18 cellular contexts compared by ENCODE assay signal in the genomic region with DNA sequence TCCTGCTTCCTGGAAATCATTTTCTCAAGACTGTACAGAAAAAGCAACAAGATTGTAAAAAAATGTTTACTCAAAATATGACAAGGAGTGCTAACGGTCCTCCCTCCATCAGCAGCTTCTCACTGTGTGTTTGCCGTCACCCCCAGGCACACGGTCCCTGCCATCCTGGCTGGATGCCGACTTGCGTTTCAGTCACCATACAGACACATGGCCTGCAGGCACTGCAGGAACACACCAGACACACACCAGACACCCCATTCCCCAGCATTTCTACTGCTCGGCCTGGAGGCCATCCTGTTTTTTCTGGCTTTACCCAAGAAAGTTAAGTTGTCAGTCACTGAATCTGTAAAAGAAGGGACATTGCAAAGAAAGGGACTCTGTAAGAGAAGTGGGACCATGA. TPM values are rescaled to one million over a fixed set of nuclear protein-coding genes. Genes with fewer than 3 reads are reported as not detected.
A peak's percentile ranks its signal among the peaks of the same experiment; 100 is the strongest.
DNase-seq lines count a peak whose midpoint lies in the region; ATAC-seq and TF ChIP-seq lines count a peak whose summit lies in the region.
"Had no signal": no experiment of that assay in that cellular context is flagged by ENCODE, and none has a peak within 500 bp of the region (broad histone marks: within the 10 kb centered on the region; RNA-seq: fewer than 3 reads in every experiment).

No MANE protein-coding gene starts in this region.

- in situ Hi-C loops in G401 (cut with HindIII; ENCODE audit: low sequenced_read_pairs): no loop called here

- intact Hi-C loops in activated CD4-positive, alpha-beta T cell treated with anti-CD3 and anti-CD28 coated beads, Interleukin-2, amount 10 ng/mL, durations not matched to agents 24 days and 14 days (cut with micrococcal nuclease): no loop called here

- H3K9me3 ChIP-seq in endodermal cell (ENCODE audit: control insufficient read depth, low read length): peaks cover 8% of the 10 kb centered on the region
- H3K9me3 ChIP-seq: HAP-1 had no signal

- ATAC-seq in SK-N-SH treated with all-trans-retinoic acid at 6 μM for 48 hours: no peak
- no peak for ATAC-seq in stimulated activated naive CD8-positive, alpha-beta T cell treated with anti-CD3 and anti-CD28 coated beads, Interleukin-15, Interleukin-2, amounts not matched to agents 100 U/mL and 50 U/mL, for 24 hours
- ATAC-seq: GM12878 had no signal

- H3K27me3 ChIP-seq in endodermal cell (ENCODE audit: control insufficient read depth, insufficient read depth, low read length, poor library complexity, severe bottlenecking): peaks cover 27% of the 10 kb centered on the region
- H3K27me3 ChIP-seq: BLaER1 had no signal

- H3K4me1 Mint-ChIP-seq in endodermal cell: no peaks in the 10 kb centered on the region
- no peaks in the 10 kb centered on the region for H3K4me1 Mint-ChIP-seq in activated CD4-positive, alpha-beta T cell treated with anti-CD3 and anti-CD28 coated beads, Interleukin-2, amount 10 ng/mL, durations not matched to agents 24 days and 14 days
- H3K4me1 Mint-ChIP-seq: CD4-positive, alpha-beta memory T cell had no signal

- no peak overlapping the region for H3K4me3 Mint-ChIP-seq in endodermal cell
- no peak overlapping the region for H3K4me3 Mint-ChIP-seq in activated CD4-positive, alpha-beta T cell treated with anti-CD3 and anti-CD28 coated beads, Interleukin-2, amount 10 ng/mL, durations not matched to agents 24 days and 14 days
- H3K4me3 Mint-ChIP-seq: CD14-positive monocyte; CD4-positive, alpha-beta memory T cell had no signal

- no peak overlapping the region for H3K27ac Mint-ChIP-seq in endodermal cell
- H3K27ac Mint-ChIP-seq in activated CD4-positive, alpha-beta T cell treated with anti-CD3 and anti-CD28 coated beads, Interleukin-2, amount 10 ng/mL, durations not matched to agents 24 days and 14 days: no peak overlapping the region
- H3K27ac Mint-ChIP-seq: CD14-positive monocyte had no signal

- no peak overlapping the region for H3K4me3 ChIP-seq in endodermal cell (ENCODE audit: low read length)
- H3K4me3 ChIP-seq: BLaER1, GM12878, GM23248, HAP-1 had no signal

- no peaks in the 10 kb centered on the region for H3K36me3 Mint-ChIP-seq in endodermal cell (ENCODE audit: low read depth)
- no peaks in the 10 kb centered on the region for H3K36me3 Mint-ChIP-seq in activated CD4-positive, alpha-beta T cell treated with anti-CD3 and anti-CD28 coated beads, Interleukin-2, amount 10 ng/mL, durations not matched to agents 24 days and 14 days (ENCODE audit: low read depth)
- H3K36me3 Mint-ChIP-seq: CD14-positive monocyte; CD4-positive, alpha-beta memory T cell had no signal

- H3K36me3 ChIP-seq in endodermal cell (ENCODE audit: control insufficient read depth, insufficient read depth, low read length): no peaks in the 10 kb centered on the region
- H3K36me3 ChIP-seq: BLaER1, HAP-1 had no signal

- H3K9ac ChIP-seq in endodermal cell (ENCODE audit: extremely low read depth, low read length, poor library complexity, severe bottlenecking): no peak overlapping the region
- H3K9ac ChIP-seq: BLaER1, GM23248 had no signal

- WGBS in endodermal cell (ENCODE audit: insufficient coverage in 1 of 2, insufficient read length in 1 of 2), 2 experiments: 71 to 87% methylated on average over 1 to 6 of the region's 6 CpGs

- H3K27ac ChIP-seq in endodermal cell (ENCODE audit: low read depth, low read length): peak overlapping the region; percentile 95
- H3K27ac ChIP-seq: BLaER1, GM23248 had no signal

- no peak for TF ChIP-seq CTCF in endodermal cell (conservative IDR thresholded peaks at IDR 0.05)

- H3K9me3 Mint-ChIP-seq in endodermal cell: peaks cover 7% of the 10 kb centered on the region
- no peaks in the 10 kb centered on the region for H3K9me3 Mint-ChIP-seq in activated CD4-positive, alpha-beta T cell treated with anti-CD3 and anti-CD28 coated beads, Interleukin-2, amount 10 ng/mL, durations not matched to agents 24 days and 14 days

- peaks cover 17% of the 10 kb centered on the region for H3K27me3 Mint-ChIP-seq in endodermal cell (ENCODE audit: insufficient read depth)
- H3K27me3 Mint-ChIP-seq in activated CD4-positive, alpha-beta T cell treated with anti-CD3 and anti-CD28 coated beads, Interleukin-2, amount 10 ng/mL, durations not matched to agents 24 days and 14 days: no peaks in the 10 kb centered on the region

- peak; percentile 73 for DNase-seq in G401 (ENCODE audit: low spot score)
- DNase-seq in endodermal cell: no peak
- peak; percentile 26 for DNase-seq in retina
- DNase-seq in activated CD4-positive, alpha-beta T cell treated with anti-CD3 and anti-CD28 coated beads, Interleukin-2, amount 10 ng/mL, durations not matched to agents 24 days and 14 days: no peak
- no peak for DNase-seq in stimulated activated naive CD8-positive, alpha-beta T cell treated with anti-CD3 and anti-CD28 coated beads, Interleukin-15, Interleukin-2, amounts not matched to agents 100 U/mL and 50 U/mL, for 24 hours
- DNase-seq in stimulated activated CD8-positive, alpha-beta memory T cell treated with anti-CD3 and anti-CD28 coated beads, Interleukin-4, amount 100 ng/mL, for 48 hours: no peak
- no peak for DNase-seq in activated CD8-positive, alpha-beta memory T cell treated with anti-CD3 and anti-CD28 coated beads, Interleukin-2, amount 50 U/mL, for 4 hours
- DNase-seq: ACHN; CD4-positive, alpha-beta memory T cell; DMS153; DMS79; GM23248 had no signal

- no peaks in the 10 kb centered on the region for H3K4me1 ChIP-seq in endodermal cell (ENCODE audit: control insufficient read depth, insufficient read depth, low read length)
- H3K4me1 ChIP-seq: BLaER1, HAP-1 had no signal

TF ChIP-seq in SK-N-SH treated with all-trans-retinoic acid at 6 μM for 48 hours, 23 proteins besides CTCF, POLR2A, EP300 and RAD21:
- no peak for TF ChIP-seq GLIS3 (CRISPR knock-in tag; IDR thresholded peaks at IDR 0.05)
- TF ChIP-seq TCF4 (CRISPR knock-in tag; IDR thresholded peaks at IDR 0.05; ENCODE audit: borderline replicate concordance): peak; percentile 20; the same call in 1 of the 2 replicates
- no peak for TF ChIP-seq RARB (CRISPR knock-in tag; IDR thresholded peaks at IDR 0.05)

RNA-seq across cellular contexts. Expression of gene KCNK10, which starts 10.8 kb away (rescaled TPM):
- total RNA-seq in G401 (2014; rRNA removed; shearing (Covaris generic)): not detected in 2 replicates
- total RNA-seq in endodermal cell: 1 to 10 TPM in 1 of 2 donors, under 1 TPM in 1; 0.24 to 1.8 TPM
- 15.9 TPM for polyA plus RNA-seq in endodermal cell (2013, experiment 1 of 2)
- polyA plus RNA-seq in endodermal cell (2013, experiment 2 of 2): 11.8 TPM
- not detected in 2 replicates for total RNA-seq in activated CD4-positive, alpha-beta T cell treated with anti-CD3 and anti-CD28 coated beads, Interleukin-2, amount 10 ng/mL, durations not matched to agents 24 days and 14 days
- total RNA-seq: CD4-positive, alpha-beta memory T cell; GM23248; HT-29 had no signal
- polyA plus RNA-seq: CD4-positive, alpha-beta memory T cell; GM23248 had no signal

Comparison
In these comparisons a context has a peak if more than half of its experiments do, and no peak if none do; other contexts are left out.
1. DNase-seq: peak in G401 (single experiment) and retina (single experiment); none in endodermal cell (single experiment), activated CD4-positive, alpha-beta T cell treated with anti-CD3 and anti-CD28 coated beads, Interleukin-2, amount 10 ng/mL, durations not matched to agents 24 days and 14 days (single experiment), stimulated activated naive CD8-positive, alpha-beta T cell treated with anti-CD3 and anti-CD28 coated beads, Interleukin-15, Interleukin-2, amounts not matched to agents 100 U/mL and 50 U/mL, for 24 hours (single experiment), stimulated activated CD8-positive, alpha-beta memory T cell treated with anti-CD3 and anti-CD28 coated beads, Interleukin-4, amount 100 ng/mL, for 48 hours (single experiment) and activated CD8-positive, alpha-beta memory T cell treated with anti-CD3 and anti-CD28 coated beads, Interleukin-2, amount 50 U/mL, for 4 hours (single experiment).